Comparison of ENCODE assay signal across 13 cellular contexts in genomic region chr5:32805966-32806626, GRCh38.
DNase-seq lines count a peak whose midpoint lies in the region; ATAC-seq and FAIRE-seq lines count a peak whose summit lies in the region.
"Had no signal": no experiment of that assay in that cellular context is flagged by ENCODE, and none has a peak within 500 bp of the region (broad histone marks: within the 10 kb centered on the region; RNA-seq: fewer than 3 reads in every experiment).

No MANE protein-coding gene starts in this region.

- no peaks in the 10 kb centered on the region for H3K79me2 ChIP-seq in ACC112 (ENCODE audit: control insufficient read depth, insufficient read depth, low read length, unreplicated experiment)

- DNase-seq in HTR-8/SVneo (ENCODE audit: insufficient read length, low spot score): peak; percentile 79
- DNase-seq in brain pericyte (ENCODE audit: low read depth, low spot score): peak; percentile 72
- DNase-seq in left kidney (ENCODE audit: low read depth, low spot score): peak; percentile 48
- DNase-seq in NK-92 (lab: John Stamatoyannopoulos, UW; ENCODE audit: unreplicated experiment): no peak
- DNase-seq: activated naive CD4-positive, alpha-beta T cell treated with Interleukin-2 at 50 U/mL for 16 hours; effector memory CD4-positive, alpha-beta T cell; NCI-H187 treated with DMSO at 0.1 percent for 48 hours; stimulated activated CD4-positive, alpha-beta T cell treated with anti-CD3 and anti-CD28 coated beads, Interleukin-4, amount 100 ng/mL, for 24 hours; testis had no signal

- FAIRE-seq in HTR-8/SVneo (lab: Jason Lieb, UNC): peak; percentile 92

- peaks cover 28% of the 10 kb centered on the region for H3K4me1 ChIP-seq in ACC112 (ENCODE audit: control insufficient read depth, insufficient read depth, low read length, unreplicated experiment)

- no peaks in the 10 kb centered on the region for H3K27me3 ChIP-seq in ACC112 (ENCODE audit: insufficient read depth, low read length)
- H3K27me3 ChIP-seq: testis had no signal

- H3K36me3 ChIP-seq in ACC112 (ENCODE audit: insufficient read depth, low read length): no peaks in the 10 kb centered on the region

- peak overlapping the region; percentile 96 for H3K27ac ChIP-seq in ACC112 (ENCODE audit: low read depth, low read length)

- no peak for ATAC-seq in HG02759 (IDR thresholded peaks at IDR 0.05; ENCODE audit: unreplicated experiment)
- ATAC-seq in GM19324 (IDR thresholded peaks at IDR 0.05; ENCODE audit: low FRiP score, unreplicated experiment): no peak
- no peak for ATAC-seq in HG02610 (IDR thresholded peaks at IDR 0.05; ENCODE audit: unreplicated experiment)

- H3K4me3 ChIP-seq in ACC112 (ENCODE audit: low read depth, low read length): peak overlapping the region; percentile 49
- H3K4me3 ChIP-seq: testis had no signal

- H2AFZ ChIP-seq in ACC112 (ENCODE audit: low read length, unreplicated experiment): peak overlapping the region; percentile 38
